ENCODE assay signal across 2 cellular contexts in genomic region chr4:185424905-185425599, GRCh38.
TF ChIP-seq lines count a peak whose summit lies in the region.

No MANE protein-coding gene starts in this region.

TF ChIP-seq in A549, 52 proteins besides CTCF, POLR2A, EP300 and RAD21:
- TF ChIP-seq HES2 (IDR thresholded peaks at IDR 0.05) (no peak), PBX3 (IDR thresholded peaks at IDR 0.05) (no peak), MAFK (IDR thresholded peaks at IDR 0.05; ENCODE audit: partially characterized antibody) (no peak), HOXA7 (CRISPR knock-in tag; IDR thresholded peaks at IDR 0.05) (no peak), SREBF2 (IDR thresholded peaks at IDR 0.05) (no peak), EHMT2 (IDR thresholded peaks at IDR 0.05; ENCODE audit: low read depth) (no peak), TFCP2L1 (CRISPR knock-in tag; IDR thresholded peaks at IDR 0.05) (no peak), NFE2L2 (conservative IDR thresholded peaks at IDR 0.05; ENCODE audit: low read length) (no peak), HDAC2 (IDR thresholded peaks at IDR 0.05) (no peak), GATA3 (IDR thresholded peaks at IDR 0.05; ENCODE audit: borderline replicate concordance) (no peak), CEBPB (IDR thresholded peaks at IDR 0.05) (no peak), CHD4 (IDR thresholded peaks at IDR 0.05; ENCODE audit: borderline replicate concordance) (no peak)

TF ChIP-seq in IMR-90, 13 proteins besides CTCF, POLR2A, EP300 and RAD21:
- TF ChIP-seq ELK1 (IDR thresholded peaks at IDR 0.05; ENCODE audit: borderline replicate concordance, low read depth, low read length) (no peak), RFX5 (IDR thresholded peaks at IDR 0.05; ENCODE audit: low read depth, low read length) (no peak)
